20 cellular contexts compared by ENCODE assay signal in the genomic region with DNA sequence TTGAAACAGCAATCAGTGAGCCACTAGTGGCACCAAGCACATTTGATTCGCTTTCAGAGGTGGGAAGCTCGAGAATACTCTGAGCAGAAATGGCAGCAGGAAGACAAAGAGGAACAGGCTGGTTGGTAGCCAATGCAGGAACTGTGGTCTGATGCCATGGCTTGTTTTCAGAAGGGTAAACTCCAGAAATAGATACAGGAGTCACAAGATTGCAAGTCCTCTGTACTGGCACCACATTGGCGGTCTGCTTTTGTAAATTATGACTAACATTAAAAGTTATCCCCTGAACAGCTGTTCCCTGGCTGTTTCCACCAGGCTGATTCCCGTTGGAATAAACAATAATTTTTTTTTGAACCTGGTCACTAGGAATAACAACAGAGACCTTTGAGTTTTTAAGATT. TPM values are rescaled to one million over a fixed set of nuclear protein-coding genes. Genes with fewer than 3 reads are reported as not detected.
DNase-seq lines count a peak whose midpoint lies in the region; ATAC-seq and TF ChIP-seq lines count a peak whose summit lies in the region.
"Had no signal": no experiment of that assay in that cellular context is flagged by ENCODE, and none has a peak within 500 bp of the region (broad histone marks: within the 10 kb centered on the region; RNA-seq: fewer than 3 reads in every experiment).

No MANE protein-coding gene starts in this region.

- peak; percentile 80 to 86 for ATAC-seq in left cardiac atrium
- ATAC-seq in activated T-cell treated with anti-CD3 and anti-CD28 coated beads, Interleukin-2, amount 50 U/mL, for 72 hours (replicated peaks in 1 of 2), result no peak
- ATAC-seq: activated T-cell treated with anti-CD3 and anti-CD28 coated beads, Interleukin-2, amount 50 U/mL, for 4 hours; GM12878 had no signal

- H3K4me1 ChIP-seq in Peyer's patch (peaks cover 0 to 13% (median 0%) of the 10 kb centered on the region in 4 donors), sigmoid colon (peaks cover 0 to 27% (median 12%) of the 10 kb centered on the region in 4 donors)
- H3K4me1 ChIP-seq: adrenal gland, uterus had no signal

- no peaks in the 10 kb centered on the region for H3K9me3 Mint-ChIP-seq in activated T-cell treated with anti-CD3 and anti-CD28 coated beads, Interleukin-2, amount 50 U/mL, for 72 hours
- H3K9me3 Mint-ChIP-seq: dendritic cell treated with granulocyte-macrophage colony-stimulating factor and Interleukin-4, amounts not matched to agents 40 ng/mL and 50 ng/mL, for 4 days had no signal

- peak overlapping the region in 2 of 4 donors; percentile 20 to 66 for H3K27ac ChIP-seq in Peyer's patch
- peak overlapping the region; percentile 56 to 73 (median 72) for H3K27ac ChIP-seq in sigmoid colon
- H3K27ac ChIP-seq: adrenal gland, ovary, uterus had no signal

- TF ChIP-seq EP300 in sigmoid colon (IDR thresholded peaks at IDR 0.05), result peak in 2 of 4 donors; percentile 33 to 51

- TF ChIP-seq POLR2A in Peyer's patch (IDR thresholded peaks at IDR 0.05) (no peak), sigmoid colon (IDR thresholded peaks at IDR 0.05) (no peak)

- 68 to 89% methylated on average over 4 of the region's 4 CpGs for WGBS in sigmoid colon, 2 donors

- peaks cover 18 to 27% of the 10 kb centered on the region in 2 donors for H3K36me3 Mint-ChIP-seq in activated T-cell treated with anti-CD3 and anti-CD28 coated beads, Interleukin-2, amount 50 U/mL, for 72 hours (ENCODE audit: insufficient read depth in 2 of 2)

- H3K27me3 ChIP-seq in Peyer's patch (no peaks in the 10 kb centered on the region), sigmoid colon (no peaks in the 10 kb centered on the region)
- H3K27me3 ChIP-seq: adrenal gland, ovary, uterus had no signal

- H3K4me3 ChIP-seq in Peyer's patch, result no peak overlapping the region
- no peak overlapping the region for H3K4me3 ChIP-seq in sigmoid colon
- H3K4me3 ChIP-seq: adrenal gland, GM12878, ovary, uterus had no signal

- H3K36me3 ChIP-seq in Peyer's patch (peaks cover 0 to 41% (median 0%) of the 10 kb centered on the region in 3 donors), sigmoid colon (peaks cover 0 to 25% (median 6%) of the 10 kb centered on the region in 4 donors)
- H3K36me3 ChIP-seq: ovary, uterus had no signal

- no peaks in the 10 kb centered on the region for H3K4me1 Mint-ChIP-seq in activated T-cell treated with anti-CD3 and anti-CD28 coated beads, Interleukin-2, amount 50 U/mL, for 72 hours (ENCODE audit: low read depth)
- H3K4me1 Mint-ChIP-seq: mesothelial cell of epicardium had no signal

- H3K4me3 Mint-ChIP-seq in activated T-cell treated with anti-CD3 and anti-CD28 coated beads, Interleukin-2, amount 50 U/mL, for 72 hours, result no peak overlapping the region
- H3K4me3 Mint-ChIP-seq: activated T-cell treated with anti-CD3 and anti-CD28 coated beads, Interleukin-2, amount 50 U/mL, for 4 hours; CD14-positive monocyte; dendritic cell treated with granulocyte-macrophage colony-stimulating factor and Interleukin-4, amounts not matched to agents 40 ng/mL and 50 ng/mL, for 4 days; mesothelial cell of epicardium had no signal

- intact Hi-C loops in left cardiac atrium (cut with DNase I), result no loop called here
- intact Hi-C loops in sigmoid colon (cut with DNase I), result no loop called here

- H3K9me3 ChIP-seq in Peyer's patch, result no peaks in the 10 kb centered on the region
- no peaks in the 10 kb centered on the region for H3K9me3 ChIP-seq in sigmoid colon
- H3K9me3 ChIP-seq: adrenal gland, ovary, uterus had no signal

- H3K27me3 Mint-ChIP-seq in activated T-cell treated with anti-CD3 and anti-CD28 coated beads, Interleukin-2, amount 50 U/mL, for 72 hours (ENCODE audit: low read depth), result no peaks in the 10 kb centered on the region
- H3K27me3 Mint-ChIP-seq: dendritic cell treated with granulocyte-macrophage colony-stimulating factor and Interleukin-4, amounts not matched to agents 40 ng/mL and 50 ng/mL, for 4 days had no signal

- DNase-seq in H4 (ENCODE audit: low spot score) (peak; percentile 80), Peyer's patch (peak in 2 of 3 donors; percentile 48 to 54), left cardiac atrium (no peak), sigmoid colon (peak; percentile 86), SHP77 treated with DMSO at 0.1 percent for 48 hours (lab: John Stamatoyannopoulos, UW) (no peak), NCI-H2029 treated with DMSO at 0.1 percent for 48 hours (lab: John Stamatoyannopoulos, UW) (no peak)
- DNase-seq in activated CD8-positive, alpha-beta memory T cell treated with anti-CD3 and anti-CD28 coated beads for 24 hours, result no peak
- DNase-seq in activated T-cell treated with anti-CD3 and anti-CD28 coated beads, Interleukin-2, amount 50 U/mL, for 72 hours, result no peak
- DNase-seq: activated CD4-positive, alpha-beta T cell treated with anti-CD3 and anti-CD28 coated beads for 4 hours; activated T-cell treated with anti-CD3 and anti-CD28 coated beads, Interleukin-2, amount 50 U/mL, for 4 hours; adrenal gland; DND-41; NCI-H1092 treated with DMSO at 0.1 percent for 48 hours; NCI-H524 treated with DMSO at 0.1 percent for 48 hours; ovary; uterus had no signal

- TF ChIP-seq CTCF in Peyer's patch (IDR thresholded peaks at IDR 0.05) (no peak), sigmoid colon (IDR thresholded peaks at IDR 0.05) (no peak)

- no peak overlapping the region for H3K27ac Mint-ChIP-seq in activated T-cell treated with anti-CD3 and anti-CD28 coated beads, Interleukin-2, amount 50 U/mL, for 72 hours
- H3K27ac Mint-ChIP-seq: dendritic cell treated with granulocyte-macrophage colony-stimulating factor and Interleukin-4, amounts not matched to agents 40 ng/mL and 50 ng/mL, for 4 days; mesothelial cell of epicardium had no signal

RNA-seq across cellular contexts. Expression of a gene that starts 35.5 kb away (rescaled TPM):
- total RNA-seq in H4 (2014; rRNA removed; shearing (Covaris generic)), result 4.3 and 9.3 TPM in 2 replicates
- 10 to 100 TPM; 20.6 to 42.2 (median 32.5) TPM for total RNA-seq in Peyer's patch
- 10 to 100 TPM; 13.0 to 14.5 TPM for total RNA-seq in left cardiac atrium
- total RNA-seq in sigmoid colon, result 10 to 100 TPM; 10.7 to 21.9 (median 18.2) TPM
- 1 to 10 TPM; 3.5 to 8.4 (median 4.8) TPM for polyA plus RNA-seq in sigmoid colon
- 10 to 100 TPM; 16.8 to 18.2 TPM for total RNA-seq in activated T-cell treated with anti-CD3 and anti-CD28 coated beads, Interleukin-2, amount 50 U/mL, for 72 hours

Comparison
In these comparisons a context has a peak if more than half of its experiments do, and no peak if none do; other contexts are left out.
1. DNase-seq: peak in H4 (single experiment), Peyer's patch (2 of 3) and sigmoid colon (single experiment); none in left cardiac atrium (single experiment), SHP77 treated with DMSO at 0.1 percent for 48 hours (single experiment), NCI-H2029 treated with DMSO at 0.1 percent for 48 hours (single experiment), activated CD8-positive, alpha-beta memory T cell treated with anti-CD3 and anti-CD28 coated beads for 24 hours (single experiment) and activated T-cell treated with anti-CD3 and anti-CD28 coated beads, Interleukin-2, amount 50 U/mL, for 72 hours (0 of 2).
2. ATAC-seq: peak in left cardiac atrium (2 of 2); none in activated T-cell treated with anti-CD3 and anti-CD28 coated beads, Interleukin-2, amount 50 U/mL, for 72 hours (0 of 2).